8 cellular contexts compared by ENCODE assay signal in genomic region chr3:195441971-195442572, GRCh38. TPM values are rescaled to one million over a fixed set of nuclear protein-coding genes. Genes with fewer than 3 reads are reported as not detected.
DNase-seq lines count a peak whose midpoint lies in the region; ATAC-seq and TF ChIP-seq lines count a peak whose summit lies in the region.

No MANE protein-coding gene starts in this region.

- DNase-seq in CD14-positive monocyte (ENCODE audit: low spot score), result peak; percentile 67
- DNase-seq in HuH-7 (ENCODE audit: low spot score), result peak; percentile 55
- peak in 32 of 34 experiments; percentile 26 to 64 (median 40) for DNase-seq in T-cell
- DNase-seq in amygdala (lab: John Stamatoyannopoulos, UW), result peak in 42 of 56 donors; percentile 3 to 71 (median 38)
- DNase-seq in right cardiac atrium, result peak; percentile 53 to 76 (median 74)
- DNase-seq in retinal pigment epithelial cell (ENCODE audit: low read depth), result no peak
- DNase-seq in kidney glomerular epithelial cell (lab: John Stamatoyannopoulos, UW), result no peak

- CTCF ChIA-PET in T-cell (lab: Charles Lee), result interaction anchor here (0.6 to 1.2 kb wide), 3 partner anchors 51 to 447 kb away, joined by 3 to 7 read pairs (median 6); partner anchors contain the start of gene XXYLT1 (in 1 of the 2)

- no peaks in the 10 kb centered on the region for H3K9me3 ChIP-seq in right cardiac atrium (ENCODE audit: control insufficient read depth, low read length)

- H3K27ac Mint-ChIP-seq in CD14-positive monocyte (peak overlapping the region; percentile 92 to 98 (median 97)), T-cell (peak overlapping the region; percentile 87 to 89)

- WGBS in right cardiac atrium, result under 1% methylated on average over 43 of the region's 43 CpGs

- no peaks in the 10 kb centered on the region for H3K27me3 ChIP-seq in right cardiac atrium (ENCODE audit: control insufficient read depth, insufficient read depth)

- H3K36me3 Mint-ChIP-seq in CD14-positive monocyte, result no peaks in the 10 kb centered on the region
- no peaks in the 10 kb centered on the region for H3K36me3 Mint-ChIP-seq in T-cell

- H3K9me3 Mint-ChIP-seq in CD14-positive monocyte (no peaks in the 10 kb centered on the region), T-cell (no peaks in the 10 kb centered on the region)

- H3K4me1 ChIP-seq in right cardiac atrium (ENCODE audit: control insufficient read depth, insufficient read depth, low read length), result no peaks in the 10 kb centered on the region

- POLR2A ChIA-PET in T-cell (lab: Charles Lee), result interaction anchor here (0.6 to 0.7 kb wide), 2 partner anchors 97 to 790 kb away, joined by 3 to 10 read pairs; no protein-coding TSS in a partner anchor

- intact Hi-C loops in CD14-positive monocyte (cut with micrococcal nuclease), result loop anchor here (5.0 kb wide), 2 partner anchors 100 to 180 kb away; partner anchors contain the start of gene PPP1R2 (in 1 of the 2)
- intact Hi-C loops in right cardiac atrium (cut with DNase I), result no loop called here

- peak overlapping the region; percentile 84 for H3K4me3 ChIP-seq in right cardiac atrium (ENCODE audit: low read length)
- H3K4me3 ChIP-seq in retinal pigment epithelial cell (ENCODE audit: low read length), result peak overlapping the region; percentile 88

- no peaks in the 10 kb centered on the region for H3K27me3 Mint-ChIP-seq in CD14-positive monocyte (ENCODE audit: low read depth in 3 of 3)
- H3K27me3 Mint-ChIP-seq in T-cell, result no peaks in the 10 kb centered on the region

- ATAC-seq in GM19397 (IDR thresholded peaks at IDR 0.05; ENCODE audit: unreplicated experiment), result peak; percentile 4
- peak; percentile 2 to 15 (median 10) for ATAC-seq in T-cell (replicated peaks in 1 of 4)
- ATAC-seq in right cardiac atrium, result peak; percentile 8 to 21

- peak overlapping the region; percentile 95 for H3K27ac ChIP-seq in right cardiac atrium (ENCODE audit: low read length)

- H3K4me1 Mint-ChIP-seq in CD14-positive monocyte (peaks cover 64% of the 10 kb centered on the region), T-cell (peaks cover 50 to 65% (median 60%) of the 10 kb centered on the region in 3 donors)

- no peak for TF ChIP-seq CTCF in CD14-positive monocyte (IDR thresholded peaks at IDR 0.05)
- TF ChIP-seq CTCF in retinal pigment epithelial cell (conservative IDR thresholded peaks at IDR 0.05; ENCODE audit: low read depth, low read length), result no peak

- peak overlapping the region; percentile 90 to 96 for H3K4me3 Mint-ChIP-seq in CD14-positive monocyte
- peak overlapping the region; percentile 92 to 98 (median 94) for H3K4me3 Mint-ChIP-seq in T-cell

RNA-seq across cellular contexts. Expression of gene ACAP2, which starts 0.7 kb away (rescaled TPM):
- polyA plus RNA-seq in CD14-positive monocyte, result 10 to 100 TPM; 71.6 to 96.5 TPM
- total RNA-seq in T-cell, result 10 to 100 TPM; 63.6 to 90.7 (median 72.5) TPM
- total RNA-seq in right cardiac atrium, result 10 to 100 TPM; 20.9 to 23.4 (median 21.4) TPM
- 5.3 TPM for polyA plus RNA-seq in right cardiac atrium

Comparison
In these comparisons a context has a peak if more than half of its experiments do, and no peak if none do; other contexts are left out.
1. DNase-seq: peak in CD14-positive monocyte (single experiment), HuH-7 (single experiment), T-cell (32 of 34), amygdala (42 of 56) and right cardiac atrium (3 of 3); none in retinal pigment epithelial cell (single experiment) and kidney glomerular epithelial cell (single experiment).
2. intact Hi-C loops: an anchor here in CD14-positive monocyte (5.0 kb wide); none called in right cardiac atrium.
3. Peak in every context shown above with its lines, with median percentiles within 50 percentile points of each other: ATAC-seq.